Comparison of ENCODE assay signal across 9 cellular contexts in genomic region chr2:37711308-37711731, GRCh38. TPM values are rescaled to one million over a fixed set of nuclear protein-coding genes. Genes with fewer than 3 reads are reported as not detected.
DNase-seq lines count a peak whose midpoint lies in the region; ATAC-seq and TF ChIP-seq lines count a peak whose summit lies in the region.
"Had no signal": no experiment of that assay in that cellular context is flagged by ENCODE, and none has a peak within 500 bp of the region (broad histone marks: within the 10 kb centered on the region; RNA-seq: fewer than 3 reads in every experiment).

No MANE protein-coding gene starts in this region.

- 90 to 93% (median 91%) methylated on average over 1 of the region's 1 CpG for WGBS in ovary, 3 donors

- H3K4me1 Mint-ChIP-seq in activated CD8-positive, alpha-beta T cell treated with anti-CD3 and anti-CD28 coated beads for 36 hours (ENCODE audit: low read depth), result peaks cover 39% of the 10 kb centered on the region

- H3K36me3 ChIP-seq in ovary, result no peaks in the 10 kb centered on the region

- POLR2A ChIA-PET in activated CD8-positive, alpha-beta T cell treated with anti-CD3 and anti-CD28 coated beads for 36 hours (lab: Charles Lee), result interaction anchor here (1.2 kb wide), 1 partner anchor 161 kb away, joined by 3 read pairs; no protein-coding TSS in a partner anchor

- no peaks in the 10 kb centered on the region for H3K9me3 ChIP-seq in ovary

- DNase-seq in HT-29 (ENCODE audit: low spot score) (peak; percentile 53), islet precursor cell (peak; percentile 97), ovary (no peak), cerebellum (ENCODE audit: low spot score) (no peak)
- DNase-seq in activated CD8-positive, alpha-beta T cell treated with anti-CD3 and anti-CD28 coated beads for 36 hours, result peak; percentile 74
- DNase-seq in stimulated activated naive CD4-positive, alpha-beta T cell treated with Interleukin-2 at 50 U/mL for 16 hours (lab: John Stamatoyannopoulos, UW), result no peak

- H3K27ac ChIP-seq in ovary, result no peak overlapping the region
- H3K27ac ChIP-seq: parathyroid adenoma had no signal

- H3K4me3 ChIP-seq in ovary, result no peak overlapping the region

- peak; percentile 73 for ATAC-seq in GM18511 (IDR thresholded peaks at IDR 0.05; ENCODE audit: unreplicated experiment)
- peak; percentile 92 for ATAC-seq in activated CD8-positive, alpha-beta T cell treated with anti-CD3 and anti-CD28 coated beads for 36 hours
- no peak for ATAC-seq in HG02840 (IDR thresholded peaks at IDR 0.05; ENCODE audit: low FRiP score, unreplicated experiment)

- no peak for TF ChIP-seq POLR2A in ovary (IDR thresholded peaks at IDR 0.05)

- no peaks in the 10 kb centered on the region for H3K27me3 ChIP-seq in ovary

- no peaks in the 10 kb centered on the region for H3K4me1 ChIP-seq in ovary (ENCODE audit: insufficient read depth)
- H3K4me1 ChIP-seq: parathyroid adenoma had no signal

- TF ChIP-seq EP300 in ovary (IDR thresholded peaks at IDR 0.05), result no peak

- H3K9me3 Mint-ChIP-seq in activated CD8-positive, alpha-beta T cell treated with anti-CD3 and anti-CD28 coated beads for 36 hours, result peaks cover 18% of the 10 kb centered on the region

- H3K4me3 Mint-ChIP-seq in activated CD8-positive, alpha-beta T cell treated with anti-CD3 and anti-CD28 coated beads for 36 hours, result no peak overlapping the region

- H3K27ac Mint-ChIP-seq in activated CD8-positive, alpha-beta T cell treated with anti-CD3 and anti-CD28 coated beads for 36 hours, result peak overlapping the region; percentile 33

- H3K36me3 Mint-ChIP-seq in activated CD8-positive, alpha-beta T cell treated with anti-CD3 and anti-CD28 coated beads for 36 hours (ENCODE audit: low read depth), result no peaks in the 10 kb centered on the region

- no peaks in the 10 kb centered on the region for H3K27me3 Mint-ChIP-seq in activated CD8-positive, alpha-beta T cell treated with anti-CD3 and anti-CD28 coated beads for 36 hours

- intact Hi-C loops in activated CD8-positive, alpha-beta T cell treated with anti-CD3 and anti-CD28 coated beads for 36 hours (cut with micrococcal nuclease), result no loop called here
- intact Hi-C loops in ovary (cut with DNase I), result no loop called here

- CTCF ChIA-PET in activated CD8-positive, alpha-beta T cell treated with anti-CD3 and anti-CD28 coated beads for 36 hours (lab: Charles Lee), result interaction anchor here (1.2 kb wide), 1 partner anchor 165 kb away, joined by 4 read pairs; no protein-coding TSS in a partner anchor

- no peak for TF ChIP-seq CTCF in activated CD8-positive, alpha-beta T cell treated with anti-CD3 and anti-CD28 coated beads for 36 hours (IDR thresholded peaks at IDR 0.05)
- TF ChIP-seq CTCF in ovary (IDR thresholded peaks at IDR 0.05), result no peak

RNA-seq across cellular contexts. Expression of gene CDC42EP3, which starts 39.9 kb away (rescaled TPM):
- 6.6 and 13.6 TPM in 2 replicates for total RNA-seq in HT-29 (2014; rRNA removed; shearing (Covaris generic))
- total RNA-seq in activated CD8-positive, alpha-beta T cell treated with anti-CD3 and anti-CD28 coated beads for 36 hours, result 10 to 100 TPM; 18.8 to 22.6 TPM
- total RNA-seq in ovary (10 to 100 TPM; 12.0 to 82.7 (median 22.3) TPM), cerebellum (14.7 TPM)
- polyA plus RNA-seq in ovary, result 10 to 100 TPM; 27.6 to 40.3 TPM

Comparison
In these comparisons a context has a peak if more than half of its experiments do, and no peak if none do; other contexts are left out.
1. DNase-seq: peak in HT-29 (single experiment), activated CD8-positive, alpha-beta T cell treated with anti-CD3 and anti-CD28 coated beads for 36 hours (single experiment) and islet precursor cell (single experiment); none in stimulated activated naive CD4-positive, alpha-beta T cell treated with Interleukin-2 at 50 U/mL for 16 hours (single experiment), ovary (0 of 5) and cerebellum (single experiment).